Comparison of ENCODE assay signal across 7 cellular contexts in the genomic region with DNA sequence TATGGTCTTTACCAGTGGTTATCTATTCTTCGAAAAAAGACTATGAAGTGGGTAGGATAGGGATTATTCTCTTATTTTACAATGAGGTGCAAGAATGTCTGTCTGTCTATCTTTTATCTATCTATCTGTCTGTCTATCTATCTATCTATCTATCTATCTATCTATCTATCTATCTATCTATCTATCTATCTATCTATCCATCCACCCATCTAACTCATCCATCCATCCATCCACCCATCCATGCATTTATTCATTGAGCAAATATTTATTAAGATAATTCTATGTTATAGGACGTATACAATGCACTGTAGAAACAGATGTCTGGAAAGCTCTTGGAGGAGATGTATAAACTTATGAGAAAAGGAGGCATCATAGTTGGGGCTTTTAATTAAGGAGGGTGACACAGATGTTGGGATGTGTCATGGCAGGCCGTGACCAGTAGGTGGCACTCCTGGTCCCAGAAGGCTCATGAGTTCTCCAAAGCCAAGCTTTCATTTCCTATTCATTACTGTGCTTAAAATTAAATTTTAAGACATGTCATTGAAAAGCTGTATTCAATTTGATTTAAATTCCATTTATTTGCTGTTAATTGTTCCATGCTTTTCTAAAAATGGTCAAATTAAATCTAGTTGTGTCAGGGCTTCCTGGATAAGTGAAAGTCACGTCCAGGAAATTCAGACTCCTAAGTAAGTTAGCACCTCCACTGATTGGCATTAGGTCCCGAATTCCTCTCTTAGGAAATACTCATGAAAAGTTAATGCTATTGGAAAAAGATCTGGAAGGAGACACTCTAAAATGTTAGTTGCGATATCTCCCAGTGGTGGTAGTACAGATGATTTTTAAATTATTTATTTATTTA. TPM values are rescaled to one million over a fixed set of nuclear protein-coding genes. Genes with fewer than 3 reads are reported as not detected.
DNase-seq lines count a peak whose midpoint lies in the region; ATAC-seq and TF ChIP-seq lines count a peak whose summit lies in the region.

No MANE protein-coding gene starts in this region.

- no peaks in the 10 kb centered on the region for H3K27me3 ChIP-seq in effector memory CD4-positive, alpha-beta T cell (replicated peaks; ENCODE audit: control insufficient read depth, insufficient read depth, low read length, poor library complexity, severe bottlenecking)

- intact Hi-C loops in activated CD8-positive, alpha-beta T cell treated with anti-CD3 and anti-CD28 coated beads for 36 hours (cut with micrococcal nuclease): loop anchor here (1.0 kb wide), 1 partner anchor 294 kb away; no protein-coding TSS in a partner anchor

- H3K4me1 ChIP-seq in effector memory CD4-positive, alpha-beta T cell (ENCODE audit: control insufficient read depth, insufficient read depth, low read length, poor library complexity, severe bottlenecking): no peaks in the 10 kb centered on the region

- peaks cover 2% of the 10 kb centered on the region for H3K27me3 Mint-ChIP-seq in activated CD8-positive, alpha-beta T cell treated with anti-CD3 and anti-CD28 coated beads for 36 hours

- DNase-seq in GM12864 (ENCODE audit: low read depth) (no peak), NCI-H446 (lab: John Stamatoyannopoulos, UW) (peak; percentile 49 to 74), middle frontal gyrus (ENCODE audit: extremely low spot score, low spot score) (peak; percentile 57)
- peak; percentile 82 for DNase-seq in activated CD8-positive, alpha-beta T cell treated with anti-CD3 and anti-CD28 coated beads for 36 hours
- peak; percentile 9 to 38 (median 12) for DNase-seq in effector memory CD4-positive, alpha-beta T cell
- DNase-seq in stimulated activated CD8-positive, alpha-beta memory T cell treated with anti-CD3 and anti-CD28 coated beads, Interleukin-4, amount 100 ng/mL, for 4 hours (ENCODE audit: low read depth in 2 of 2, low spot score in 1 of 2): peak; percentile 23 to 28

- POLR2A ChIA-PET in activated CD8-positive, alpha-beta T cell treated with anti-CD3 and anti-CD28 coated beads for 36 hours (lab: Charles Lee): interaction anchor here (0.7 kb wide), 1 partner anchor 16 kb away, joined by 3 read pairs; no protein-coding TSS in a partner anchor

- peak; percentile 51 for ATAC-seq in HG02610 (IDR thresholded peaks at IDR 0.05; ENCODE audit: unreplicated experiment)
- ATAC-seq in activated CD8-positive, alpha-beta T cell treated with anti-CD3 and anti-CD28 coated beads for 36 hours: peak; percentile 94

- no peaks in the 10 kb centered on the region for H3K9me3 ChIP-seq in effector memory CD4-positive, alpha-beta T cell (ENCODE audit: control insufficient read depth, low read length)

- no peak overlapping the region for H3K4me3 Mint-ChIP-seq in activated CD8-positive, alpha-beta T cell treated with anti-CD3 and anti-CD28 coated beads for 36 hours

- no peaks in the 10 kb centered on the region for H3K4me1 Mint-ChIP-seq in activated CD8-positive, alpha-beta T cell treated with anti-CD3 and anti-CD28 coated beads for 36 hours (ENCODE audit: low read depth)

- no peaks in the 10 kb centered on the region for H3K36me3 ChIP-seq in effector memory CD4-positive, alpha-beta T cell (ENCODE audit: control insufficient read depth, insufficient read depth, low read length)

- H3K9me3 Mint-ChIP-seq in activated CD8-positive, alpha-beta T cell treated with anti-CD3 and anti-CD28 coated beads for 36 hours: no peaks in the 10 kb centered on the region

- no peak overlapping the region for H3K4me3 ChIP-seq in GM12864 (ENCODE audit: low read depth, low read length)
- H3K4me3 ChIP-seq in effector memory CD4-positive, alpha-beta T cell (ENCODE audit: insufficient read depth, low read depth, low read length, poor library complexity, severe bottlenecking): no peak overlapping the region

- no peaks in the 10 kb centered on the region for H3K36me3 Mint-ChIP-seq in activated CD8-positive, alpha-beta T cell treated with anti-CD3 and anti-CD28 coated beads for 36 hours (ENCODE audit: low read depth)

- CTCF ChIA-PET in activated CD8-positive, alpha-beta T cell treated with anti-CD3 and anti-CD28 coated beads for 36 hours (lab: Charles Lee): interaction anchor here (0.6 to 2.8 kb wide), 36 partner anchors 8 to 314 kb away, joined by 3 to 28 read pairs (median 4); a partner anchor contains a TSS

- peak; percentile 93 for TF ChIP-seq CTCF in GM12864 (IDR thresholded peaks at IDR 0.05; ENCODE audit: low read depth, low read length, missing control alignments)
- peak; percentile 89 for TF ChIP-seq CTCF in activated CD8-positive, alpha-beta T cell treated with anti-CD3 and anti-CD28 coated beads for 36 hours (IDR thresholded peaks at IDR 0.05)

- no peak overlapping the region for H3K27ac ChIP-seq in effector memory CD4-positive, alpha-beta T cell (ENCODE audit: insufficient read depth, low read length, poor library complexity, severe bottlenecking)

- no peak overlapping the region for H3K27ac Mint-ChIP-seq in activated CD8-positive, alpha-beta T cell treated with anti-CD3 and anti-CD28 coated beads for 36 hours

RNA-seq across cellular contexts. Expression of a gene that starts 19.0 kb away (rescaled TPM):
- total RNA-seq in activated CD8-positive, alpha-beta T cell treated with anti-CD3 and anti-CD28 coated beads for 36 hours: 10 to 100 TPM; 12.9 to 13.1 TPM

RNA-seq across cellular contexts. Expression of a gene that starts 57.9 kb away (rescaled TPM):
- not detected for total RNA-seq in activated CD8-positive, alpha-beta T cell treated with anti-CD3 and anti-CD28 coated beads for 36 hours
